In genomic region chr7:100691676-100692577, GRCh38 we compare ENCODE assay signal across 8 cellular contexts. TPM values are rescaled to one million over a fixed set of nuclear protein-coding genes. Genes with fewer than 3 reads are reported as not detected.
DNase-seq lines count a peak whose midpoint lies in the region; ATAC-seq and TF ChIP-seq lines count a peak whose summit lies in the region.

No MANE protein-coding gene starts in this region.

- in situ Hi-C loops in SK-MEL-5 (cut with HindIII; ENCODE audit: low pct_unique_long_range_greater_than_20kb, low sequenced_read_pairs), result no loop called here

- H3K36me3 ChIP-seq in gastroesophageal sphincter (peaks cover 0 to 29% of the 10 kb centered on the region in 2 donors), neutrophil (peaks cover 23% of the 10 kb centered on the region)

- TF ChIP-seq CTCF in GM12864 (IDR thresholded peaks at IDR 0.05; ENCODE audit: low read depth, low read length, missing control alignments), result peak; percentile 86
- peak in 3 of 4 experiments; percentile 81 to 93 (median 84) for TF ChIP-seq CTCF in gastroesophageal sphincter (IDR thresholded peaks at IDR 0.05)
- TF ChIP-seq CTCF in neutrophil (IDR thresholded peaks at IDR 0.05), result peak; percentile 96

- no peaks in the 10 kb centered on the region for H3K9me3 ChIP-seq in gastroesophageal sphincter
- H3K9me3 ChIP-seq in neutrophil, result no peaks in the 10 kb centered on the region

- ATAC-seq in gastroesophageal sphincter, result peak; percentile 65
- ATAC-seq in GM19351 (IDR thresholded peaks at IDR 0.05; ENCODE audit: unreplicated experiment), result no peak

- H3K27me3 ChIP-seq in gastroesophageal sphincter, result no peaks in the 10 kb centered on the region
- peaks cover 25% of the 10 kb centered on the region for H3K27me3 ChIP-seq in neutrophil

- H3K4me1 ChIP-seq in gastroesophageal sphincter (peaks cover 0 to 71% (median 47%) of the 10 kb centered on the region in 3 donors), neutrophil (ENCODE audit: control insufficient read depth in 1 of 2, insufficient read depth in 1 of 2, low read depth in 1 of 2, low read length in 1 of 2) (peaks cover 25 to 28% of the 10 kb centered on the region in 2 experiments)

- no peak for TF ChIP-seq POLR2A in gastroesophageal sphincter (IDR thresholded peaks at IDR 0.05)

- H3K4me3 ChIP-seq in GM12864 (ENCODE audit: low read depth, low read length), result peak overlapping the region; percentile 95
- peak overlapping the region in 1 of 2 donors; percentile 98 for H3K4me3 ChIP-seq in gastroesophageal sphincter
- H3K4me3 ChIP-seq in neutrophil (ENCODE audit: low read depth in 1 of 2, low read length in 1 of 2), result peak overlapping the region; percentile 6 to 76

- peak overlapping the region in 3 of 4 donors; percentile 29 to 94 (median 87) for H3K27ac ChIP-seq in gastroesophageal sphincter
- H3K27ac ChIP-seq in neutrophil, result peak overlapping the region; percentile 35

- no peak for TF ChIP-seq EP300 in gastroesophageal sphincter (IDR thresholded peaks at IDR 0.05)

- WGBS in gastroesophageal sphincter (ENCODE audit: low coverage in 1 of 2), 2 donors, result 50% methylated on average over 15 of the region's 28 CpGs; no CpG with 5 or more reads in 1 of the 2 donors

- DNase-seq in GM12864 (ENCODE audit: low read depth), result no peak
- peak; percentile 48 for DNase-seq in KG1 (lab: John Stamatoyannopoulos, UW)
- peak; percentile 86 for DNase-seq in SK-MEL-5 (ENCODE audit: low read depth, low spot score)
- DNase-seq in activated naive CD4-positive, alpha-beta T cell (lab: John Stamatoyannopoulos, UW), result peak; percentile 58 to 75 (median 64)
- DNase-seq in superior temporal gyrus (ENCODE audit: extremely low spot score), result peak; percentile 91

RNA-seq across cellular contexts. Expression of gene GIGYF1, which starts 2.1 kb away (rescaled TPM):
- 21.8 and 22.1 TPM in 2 replicates for total RNA-seq in SK-MEL-5 (2014; rRNA removed; shearing (Covaris generic))
- polyA plus RNA-seq in SK-MEL-5 (2015; cell fraction: cytosol; rRNA removed), result 24.9 and 32.6 TPM in 2 replicates
- polyA plus RNA-seq in SK-MEL-5 (2015; cell fraction: nucleus; rRNA removed), result 329 and 342 TPM in 2 replicates
- total RNA-seq in gastroesophageal sphincter, result 10 to 100 TPM; 20.4 to 43.3 (median 31.0) TPM

RNA-seq across cellular contexts. Expression of gene POP7, which starts 14.0 kb away (rescaled TPM):
- total RNA-seq in SK-MEL-5 (2014; rRNA removed; shearing (Covaris generic)), result 79.2 and 94.4 TPM in 2 replicates
- 78.8 and 89.6 TPM in 2 replicates for polyA plus RNA-seq in SK-MEL-5 (2015; cell fraction: cytosol; rRNA removed)
- 10.0 and 13.4 TPM in 2 replicates for polyA plus RNA-seq in SK-MEL-5 (2015; cell fraction: nucleus; rRNA removed)
- 10 to 100 TPM; 31.4 to 40.6 (median 33.2) TPM for total RNA-seq in gastroesophageal sphincter

RNA-seq across cellular contexts. Expression of gene GNB2, which starts 18.4 kb away (rescaled TPM):
- total RNA-seq in SK-MEL-5 (2014; rRNA removed; shearing (Covaris generic)), result 43.7 and 47.7 TPM in 2 replicates
- polyA plus RNA-seq in SK-MEL-5 (2015; cell fraction: cytosol; rRNA removed), result 279 and 294 TPM in 2 replicates
- 91.9 and 119 TPM in 2 replicates for polyA plus RNA-seq in SK-MEL-5 (2015; cell fraction: nucleus; rRNA removed)
- total RNA-seq in gastroesophageal sphincter, result 100 to 1,000 TPM; 124 to 217 (median 162) TPM

RNA-seq across cellular contexts. Expression of gene EPO, which starts 28.3 kb away (rescaled TPM):
- total RNA-seq in SK-MEL-5 (2014; rRNA removed; shearing (Covaris generic)), result 0.29 TPM in 1 of 2 replicates, not detected in the other
- not detected in 2 replicates for polyA plus RNA-seq in SK-MEL-5 (2015; cell fraction: cytosol; rRNA removed)
- 0.39 and 0.67 TPM in 2 replicates for polyA plus RNA-seq in SK-MEL-5 (2015; cell fraction: nucleus; rRNA removed)
- not detected for total RNA-seq in gastroesophageal sphincter

RNA-seq across cellular contexts. Expression of gene ACTL6B, which starts 35.7 kb away (rescaled TPM):
- total RNA-seq in SK-MEL-5 (2014; rRNA removed; shearing (Covaris generic)), result not detected in 2 replicates
- not detected in 2 replicates for polyA plus RNA-seq in SK-MEL-5 (2015; cell fraction: cytosol; rRNA removed)
- polyA plus RNA-seq in SK-MEL-5 (2015; cell fraction: nucleus; rRNA removed), result not detected in 2 replicates
- 1 to 10 TPM in 1 of 4 donors, not detected in 3; 2.2 TPM for total RNA-seq in gastroesophageal sphincter
